In the genomic region with DNA sequence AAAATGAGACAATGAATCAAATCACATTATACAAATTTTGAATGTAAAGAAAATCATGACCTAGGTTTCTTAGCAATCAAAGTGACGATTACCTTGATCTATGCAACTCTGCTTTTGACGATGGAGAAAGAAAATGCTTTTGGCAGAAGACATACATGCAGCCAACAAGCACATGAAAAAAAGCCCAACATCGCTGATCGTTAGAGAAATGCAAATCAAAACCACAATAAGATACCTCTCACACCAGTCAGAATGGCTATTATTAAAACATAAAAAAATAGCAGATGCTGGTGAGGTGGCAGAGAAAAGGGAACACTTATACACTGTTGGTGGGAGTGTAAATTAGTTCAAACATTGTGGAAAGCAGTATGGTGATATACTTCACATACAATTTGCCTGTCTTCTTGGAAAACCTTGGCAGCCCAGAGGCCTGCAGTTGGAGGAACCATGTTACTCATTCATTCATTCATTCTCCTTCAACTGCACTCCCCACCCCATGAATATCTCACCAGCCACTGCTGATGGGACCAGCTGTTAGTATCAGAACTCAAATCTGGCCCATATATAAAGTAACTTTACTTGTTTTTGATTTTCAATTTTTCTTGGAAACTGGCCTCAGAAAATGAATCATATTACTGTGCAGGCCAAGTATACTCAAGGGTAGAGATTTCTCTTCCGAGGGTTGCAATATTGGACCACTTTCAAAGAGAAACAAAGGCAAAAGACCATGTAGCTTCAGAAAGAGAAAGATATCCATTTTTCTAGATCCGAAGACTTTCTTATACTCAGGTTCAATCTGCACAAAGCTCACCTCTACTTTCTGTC, we compare ENCODE assay signal across 18 cellular contexts.
A peak's percentile ranks its signal among the peaks of the same experiment; 100 is the strongest.
DNase-seq lines count a peak whose midpoint lies in the region; ATAC-seq and TF ChIP-seq lines count a peak whose summit lies in the region.
"Had no signal": no experiment of that assay in that cellular context is flagged by ENCODE, and none has a peak within 500 bp of the region (broad histone marks: within the 10 kb centered on the region; RNA-seq: fewer than 3 reads in every experiment).

No MANE protein-coding gene starts in this region.

- no peak for DNase-seq in PC-9
- peak; percentile 55 for DNase-seq in fibroblast of peridontal ligament (ENCODE audit: extremely low read depth)
- peak; percentile 33 for DNase-seq in stromal cell of bone marrow (ENCODE audit: low read depth)
- DNase-seq in HEK293T (ENCODE audit: extremely low spot score), result no peak
- no peak for DNase-seq in activated CD4-positive, alpha-beta memory T cell treated with anti-CD3 and anti-CD28 coated beads, Interleukin-2, amount 10 ng/mL, durations not matched to agents 7 days and 5 days
- DNase-seq in cerebellar cortex (ENCODE audit: low spot score), result no peak
- DNase-seq: AML-193, H9, Kasumi-1, NCI-H1105 treated with DMSO at 0.1 percent for 48 hours, NCI-H1694 treated with DMSO at 0.1 percent for 48 hours, NCI-H2107, NCI-H510A, NCI-H748 treated with DMSO at 0.1 percent for 48 hours, OCI-M1, SHP77 treated with DMSO at 0.1 percent for 48 hours had no signal

- H3K9me3 ChIP-seq in PC-9 (ENCODE audit: insufficient read depth, low read depth), result no peaks in the 10 kb centered on the region

- no peaks in the 10 kb centered on the region for H3K4me1 Mint-ChIP-seq in activated CD4-positive, alpha-beta memory T cell treated with anti-CD3 and anti-CD28 coated beads, Interleukin-2, amount 10 ng/mL, durations not matched to agents 7 days and 5 days

- no peaks in the 10 kb centered on the region for H3K27me3 ChIP-seq in PC-9 (ENCODE audit: insufficient read depth, low read depth)

- 0 out of 2 replicates have a peak overlapping the region, but pooled peaks have one; percentile 26 for H2AFZ ChIP-seq in PC-9

- intact Hi-C loops in PC-9 (cut with micrococcal nuclease; ENCODE audit: unreplicated experiment), result loop anchor here (10.0 kb wide), 2 partner anchors 318 to 1288 kb away; no protein-coding TSS in a partner anchor

- CTCF ChIA-PET in PC-9 (lab: Charles Lee), result no interaction called here
- CTCF ChIA-PET in HEK293T (lab: Yijun Ruan, JAX), result no interaction called here
- CTCF ChIA-PET in activated CD4-positive, alpha-beta memory T cell treated with anti-CD3 and anti-CD28 coated beads, Interleukin-2, amount 10 ng/mL, durations not matched to agents 7 days and 5 days (lab: Charles Lee), result interaction anchor here (1.1 kb wide), 1 partner anchor 596 kb away, joined by 3 read pairs; no protein-coding TSS in a partner anchor

- no peak overlapping the region for H3K4me2 ChIP-seq in PC-9

- H3K36me3 ChIP-seq in PC-9 (ENCODE audit: low read depth), result no peaks in the 10 kb centered on the region

- peak; percentile 47 for ATAC-seq in GM18867 (IDR thresholded peaks at IDR 0.05; ENCODE audit: unreplicated experiment)

- no peak overlapping the region for H3K27ac ChIP-seq in PC-9
- H3K27ac ChIP-seq: C4-2B had no signal

- no peaks in the 10 kb centered on the region for H3F3A ChIP-seq in PC-9 (ENCODE audit: insufficient read depth, low read depth)

- H3K4me3 ChIP-seq in PC-9, result no peak overlapping the region

- no peaks in the 10 kb centered on the region for H3K79me2 ChIP-seq in PC-9 (ENCODE audit: low read depth)

- H3K9me2 ChIP-seq in PC-9 (ENCODE audit: insufficient read depth), result no peaks in the 10 kb centered on the region

- H3K4me3 Mint-ChIP-seq in activated CD4-positive, alpha-beta memory T cell treated with anti-CD3 and anti-CD28 coated beads, Interleukin-2, amount 10 ng/mL, durations not matched to agents 7 days and 5 days, result no peak overlapping the region
- H3K4me3 Mint-ChIP-seq: H9 had no signal

- POLR2A ChIA-PET in PC-9 (lab: Charles Lee; ENCODE audit: unreplicated experiment), result no interaction called here
- POLR2A ChIA-PET in HEK293T (lab: Yijun Ruan, JAX), result no interaction called here
- POLR2A ChIA-PET in activated CD4-positive, alpha-beta memory T cell treated with anti-CD3 and anti-CD28 coated beads, Interleukin-2, amount 10 ng/mL, durations not matched to agents 7 days and 5 days (lab: Charles Lee), result no interaction called here

- H3K36me3 Mint-ChIP-seq in activated CD4-positive, alpha-beta memory T cell treated with anti-CD3 and anti-CD28 coated beads, Interleukin-2, amount 10 ng/mL, durations not matched to agents 7 days and 5 days (ENCODE audit: low read depth), result no peaks in the 10 kb centered on the region

- H3K9me3 Mint-ChIP-seq in activated CD4-positive, alpha-beta memory T cell treated with anti-CD3 and anti-CD28 coated beads, Interleukin-2, amount 10 ng/mL, durations not matched to agents 7 days and 5 days, result no peaks in the 10 kb centered on the region

- H3K4me1 ChIP-seq in PC-9 (replicated peaks; ENCODE audit: insufficient read depth), result 0 out of 2 replicates have a peak, but pooled peaks cover 5% of the 10 kb centered on the region

- no peak overlapping the region for H3K27ac Mint-ChIP-seq in activated CD4-positive, alpha-beta memory T cell treated with anti-CD3 and anti-CD28 coated beads, Interleukin-2, amount 10 ng/mL, durations not matched to agents 7 days and 5 days

- no peaks in the 10 kb centered on the region for H4K20me1 ChIP-seq in PC-9 (ENCODE audit: insufficient read depth)

- BruUV-seq in PC-9 (replicated peaks; lab: Mats Ljungman, UMichigan), result no TSS peak

- TF ChIP-seq CTCF in PC-9 (conservative IDR thresholded peaks at IDR 0.05), result no peak

- no peaks in the 10 kb centered on the region for H3K27me3 Mint-ChIP-seq in activated CD4-positive, alpha-beta memory T cell treated with anti-CD3 and anti-CD28 coated beads, Interleukin-2, amount 10 ng/mL, durations not matched to agents 7 days and 5 days

TF ChIP-seq in HEK293T, 16 proteins besides CTCF, POLR2A, EP300 and RAD21:
- no peak for TF ChIP-seq FOXA1 (IDR thresholded peaks at IDR 0.05)
- no peak for TF ChIP-seq BHLHE40 (IDR thresholded peaks at IDR 0.05; ENCODE audit: borderline replicate concordance)
- no peak for TF ChIP-seq SP1 (IDR thresholded peaks at IDR 0.05)
- TF ChIP-seq NFRKB (IDR thresholded peaks at IDR 0.05), result no peak
- TF ChIP-seq FOXK2 (IDR thresholded peaks at IDR 0.05), result no peak
- TF ChIP-seq ZNF384 (IDR thresholded peaks at IDR 0.05), result no peak
- TF ChIP-seq L3MBTL2 (conservative IDR thresholded peaks at IDR 0.05), result no peak
- TF ChIP-seq, protein P1, sequence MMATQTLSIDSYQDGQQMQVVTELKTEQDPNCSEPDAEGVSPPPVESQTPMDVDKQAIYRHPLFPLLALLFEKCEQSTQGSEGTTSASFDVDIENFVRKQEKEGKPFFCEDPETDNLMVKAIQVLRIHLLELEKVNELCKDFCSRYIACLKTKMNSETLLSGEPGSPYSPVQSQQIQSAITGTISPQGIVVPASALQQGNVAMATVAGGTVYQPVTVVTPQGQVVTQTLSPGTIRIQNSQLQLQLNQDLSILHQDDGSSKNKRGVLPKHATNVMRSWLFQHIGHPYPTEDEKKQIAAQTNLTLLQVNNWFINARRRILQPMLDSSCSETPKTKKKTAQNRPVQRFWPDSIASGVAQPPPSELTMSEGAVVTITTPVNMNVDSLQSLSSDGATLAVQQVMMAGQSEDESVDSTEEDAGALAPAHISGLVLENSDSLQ (IDR thresholded peaks at IDR 0.05), result no peak
- TF ChIP-seq SUZ12 (IDR thresholded peaks at IDR 0.05), result no peak
- TF ChIP-seq LEF1 (IDR thresholded peaks at IDR 0.05; ENCODE audit: borderline replicate concordance), result no peak
- TF ChIP-seq ARNT (IDR thresholded peaks at IDR 0.05), result no peak
- TF ChIP-seq HDGF (IDR thresholded peaks at IDR 0.05; ENCODE audit: borderline replicate concordance), result no peak
- no peak for TF ChIP-seq TARDBP (IDR thresholded peaks at IDR 0.05)
- no peak for TF ChIP-seq ELF4 (IDR thresholded peaks at IDR 0.05)

Comparison
In these comparisons a context has a peak if more than half of its experiments do, and no peak if none do; other contexts are left out.
1. DNase-seq: peak in fibroblast of peridontal ligament (single experiment) and stromal cell of bone marrow (single experiment); none in PC-9 (0 of 2), HEK293T (single experiment), activated CD4-positive, alpha-beta memory T cell treated with anti-CD3 and anti-CD28 coated beads, Interleukin-2, amount 10 ng/mL, durations not matched to agents 7 days and 5 days (single experiment) and cerebellar cortex (single experiment).